In genomic region chr2:25088817-25089485, GRCh38 we compare ENCODE assay signal across 21 cellular contexts. TPM values are rescaled to one million over a fixed set of nuclear protein-coding genes. Genes with fewer than 3 reads are reported as not detected.
DNase-seq lines count a peak whose midpoint lies in the region; ATAC-seq, FAIRE-seq and TF ChIP-seq lines count a peak whose summit lies in the region.
"Had no signal": no experiment of that assay in that cellular context is flagged by ENCODE, and none has a peak within 500 bp of the region (broad histone marks: within the 10 kb centered on the region; RNA-seq: fewer than 3 reads in every experiment).

No MANE protein-coding gene starts in this region.

- H3K27me3 Mint-ChIP-seq in endodermal cell (ENCODE audit: insufficient read depth) (no peaks in the 10 kb centered on the region), neural progenitor cell (ENCODE audit: insufficient read depth, low read depth) (peaks cover 6% of the 10 kb centered on the region)
- no peaks in the 10 kb centered on the region for H3K27me3 Mint-ChIP-seq in activated T-cell treated with anti-CD3 and anti-CD28 coated beads, Interleukin-2, amount 50 U/mL, for 4 hours (ENCODE audit: low read depth)

- H3K27ac Mint-ChIP-seq in endodermal cell, result no peak overlapping the region
- peak overlapping the region; percentile 89 for H3K27ac Mint-ChIP-seq in neural progenitor cell
- H3K27ac Mint-ChIP-seq: activated CD4-positive, alpha-beta memory T cell treated with anti-CD3 and anti-CD28 coated beads for 36 hours; T-helper 17 cell had no signal

- H3K4me1 Mint-ChIP-seq in endodermal cell (peaks cover 26% of the 10 kb centered on the region), neural progenitor cell (peaks cover 28% of the 10 kb centered on the region)
- no peaks in the 10 kb centered on the region for H3K4me1 Mint-ChIP-seq in activated T-cell treated with anti-CD3 and anti-CD28 coated beads, Interleukin-2, amount 50 U/mL, for 4 hours (ENCODE audit: low read depth)

- no peak overlapping the region for H2AFZ ChIP-seq in neural progenitor cell (replicated peaks)

- H3K4me3 Mint-ChIP-seq in endodermal cell, result no peak overlapping the region
- no peak overlapping the region for H3K4me3 Mint-ChIP-seq in neural progenitor cell
- H3K4me3 Mint-ChIP-seq in activated T-cell treated with anti-CD3 and anti-CD28 coated beads, Interleukin-2, amount 50 U/mL, for 4 hours, result no peak overlapping the region
- H3K4me3 Mint-ChIP-seq: activated CD4-positive, alpha-beta memory T cell treated with anti-CD3 and anti-CD28 coated beads for 36 hours; T-helper 17 cell had no signal

- DNase-seq in ELF-1 (ENCODE audit: low read depth, low spot score) (peak; percentile 32), NT2/D1 (ENCODE audit: low read depth, low spot score) (no peak), endodermal cell (no peak), neural progenitor cell (ENCODE audit: low spot score) (peak; percentile 17), glomerular visceral epithelial cell (ENCODE audit: extremely low spot score) (no peak), GM12891 (ENCODE audit: insufficient read length, low spot score) (no peak)
- no peak for DNase-seq in activated T-cell treated with anti-CD3 and anti-CD28 coated beads, Interleukin-2, amount 50 U/mL, for 4 hours
- DNase-seq: activated CD4-positive, alpha-beta memory T cell treated with anti-CD3 and anti-CD28 coated beads for 36 hours; activated naive CD4-positive, alpha-beta T cell treated with anti-CD3 and anti-CD28 coated beads, Interleukin-2, amount 50 U/mL, for 16 hours; colonic mucosa; GOT3; NCI-H1417; NCI-H526; occipital lobe; retina; T-helper 17 cell had no signal

- H3K9me3 ChIP-seq in NT2/D1 (ENCODE audit: insufficient read depth, low read length) (no peaks in the 10 kb centered on the region), endodermal cell (ENCODE audit: control insufficient read depth, low read length) (no peaks in the 10 kb centered on the region), neural progenitor cell (ENCODE audit: low read depth) (no peaks in the 10 kb centered on the region)
- H3K9me3 ChIP-seq: colonic mucosa, SJSA1, thoracic aorta had no signal

- no peak for FAIRE-seq in GM12891 (lab: Jason Lieb, UNC)
- FAIRE-seq: HTR-8/SVneo had no signal

- no peak for ATAC-seq in GM18873 (IDR thresholded peaks at IDR 0.05; ENCODE audit: low FRiP score, unreplicated experiment)
- no peak for ATAC-seq in activated T-cell treated with anti-CD3 and anti-CD28 coated beads, Interleukin-2, amount 50 U/mL, for 4 hours
- ATAC-seq: T-helper 17 cell had no signal

- H3K36me3 ChIP-seq in NT2/D1 (ENCODE audit: insufficient read depth, insufficient read length, low read length) (peaks cover 3% of the 10 kb centered on the region), endodermal cell (ENCODE audit: control insufficient read depth, insufficient read depth, low read length) (peaks cover 5% of the 10 kb centered on the region), neural progenitor cell (no peaks in the 10 kb centered on the region)
- H3K36me3 ChIP-seq: colonic mucosa, SJSA1, thoracic aorta had no signal

- H3K27ac ChIP-seq in endodermal cell (ENCODE audit: low read depth, low read length), result no peak overlapping the region
- peak overlapping the region; percentile 75 for H3K27ac ChIP-seq in neural progenitor cell
- H3K27ac ChIP-seq: colonic mucosa, SJSA1, thoracic aorta had no signal

- H3K4me1 ChIP-seq in NT2/D1 (ENCODE audit: insufficient read depth, insufficient read length) (peaks cover 11% of the 10 kb centered on the region), endodermal cell (ENCODE audit: control insufficient read depth, insufficient read depth, low read length) (peaks cover 4% of the 10 kb centered on the region), neural progenitor cell (peaks cover 36% of the 10 kb centered on the region)
- H3K4me1 ChIP-seq: colonic mucosa, SJSA1 had no signal

- WGBS in endodermal cell (ENCODE audit: insufficient coverage in 1 of 2, insufficient read length in 1 of 2), 2 experiments, result 88 to 95% methylated on average over 3 to 6 of the region's 6 CpGs

- H3K4me3 ChIP-seq in NT2/D1 (ENCODE audit: insufficient read length, low read depth) (no peak overlapping the region), endodermal cell (ENCODE audit: low read length) (no peak overlapping the region), neural progenitor cell (no peak overlapping the region)
- H3K4me3 ChIP-seq: colonic mucosa, SJSA1, thoracic aorta had no signal

- peaks cover 33% of the 10 kb centered on the region for H3K79me2 ChIP-seq in neural progenitor cell (ENCODE audit: low read depth)

- H3K36me3 Mint-ChIP-seq in endodermal cell (ENCODE audit: low read depth) (peaks cover 4% of the 10 kb centered on the region), neural progenitor cell (peaks cover 16% of the 10 kb centered on the region)
- no peaks in the 10 kb centered on the region for H3K36me3 Mint-ChIP-seq in activated T-cell treated with anti-CD3 and anti-CD28 coated beads, Interleukin-2, amount 50 U/mL, for 4 hours (ENCODE audit: insufficient read depth)
- H3K36me3 Mint-ChIP-seq: activated CD4-positive, alpha-beta memory T cell treated with anti-CD3 and anti-CD28 coated beads for 36 hours had no signal

- peaks cover 19% of the 10 kb centered on the region for H3F3A ChIP-seq in neural progenitor cell (ENCODE audit: low read depth)

- H3K9ac ChIP-seq in NT2/D1 (ENCODE audit: insufficient read length, low read depth), result peak overlapping the region; percentile 42
- H3K9ac ChIP-seq in endodermal cell (ENCODE audit: extremely low read depth, low read length, poor library complexity, severe bottlenecking), result no peak overlapping the region
- H3K9ac ChIP-seq in neural progenitor cell, result no peak overlapping the region

- H3K9me3 Mint-ChIP-seq in endodermal cell (no peaks in the 10 kb centered on the region), neural progenitor cell (no peaks in the 10 kb centered on the region)
- H3K9me3 Mint-ChIP-seq in activated T-cell treated with anti-CD3 and anti-CD28 coated beads, Interleukin-2, amount 50 U/mL, for 4 hours, result no peaks in the 10 kb centered on the region
- H3K9me3 Mint-ChIP-seq: activated CD4-positive, alpha-beta memory T cell treated with anti-CD3 and anti-CD28 coated beads for 36 hours had no signal

- H3K4me2 ChIP-seq in neural progenitor cell, result peak overlapping the region; percentile 71

- TF ChIP-seq CTCF in endodermal cell (conservative IDR thresholded peaks at IDR 0.05) (peak; percentile 46), neural progenitor cell (IDR thresholded peaks at IDR 0.05) (no peak)

- no peak for TF ChIP-seq POLR2A in GM12891 (IDR thresholded peaks at IDR 0.05; ENCODE audit: low read depth, low read length)

- H3K27me3 ChIP-seq in NT2/D1 (ENCODE audit: insufficient read depth, insufficient read length), result no peaks in the 10 kb centered on the region
- no peaks in the 10 kb centered on the region for H3K27me3 ChIP-seq in endodermal cell (ENCODE audit: control insufficient read depth, insufficient read depth, low read length, poor library complexity, severe bottlenecking)
- no peaks in the 10 kb centered on the region for H3K27me3 ChIP-seq in neural progenitor cell
- H3K27me3 ChIP-seq: colonic mucosa had no signal

- peaks cover 16% of the 10 kb centered on the region for H4K20me1 ChIP-seq in neural progenitor cell (ENCODE audit: low read depth)

TF ChIP-seq in GM12891, 5 proteins besides CTCF, POLR2A, EP300 and RAD21:
- TF ChIP-seq TAF1 (IDR thresholded peaks at IDR 0.05; ENCODE audit: low read depth, low read length), result no peak
- TF ChIP-seq SPI1 (IDR thresholded peaks at IDR 0.05; ENCODE audit: low read depth, low read length), result no peak
- TF ChIP-seq POU2F2 (IDR thresholded peaks at IDR 0.05; ENCODE audit: low read depth, low read length), result no peak
- TF ChIP-seq POLR2AphosphoS5 (IDR thresholded peaks at IDR 0.05; ENCODE audit: low read depth, low read length), result no peak
- TF ChIP-seq PAX5 (IDR thresholded peaks at IDR 0.05; ENCODE audit: insufficient read depth, low read length, severe bottlenecking), result no peak
TF ChIP-seq in GM12891: peak in this region for 0.

RNA-seq across cellular contexts. Expression of gene EFR3B, which starts 47.1 kb away (rescaled TPM):
- total RNA-seq in endodermal cell (10 to 100 TPM; 11.0 to 11.8 TPM), neural progenitor cell (ENCODE audit: low replicate concordance) (17.2 and 21.2 TPM in 2 replicates)
- polyA plus RNA-seq in endodermal cell (2013, experiment 1 of 2), result 18.8 TPM
- polyA plus RNA-seq in endodermal cell (2013, experiment 2 of 2), result 20.9 TPM
- 4.2 TPM for polyA plus RNA-seq in GM12891 (2012; ENCODE audit: low read depth, missing spikeins)
- under 1 TPM; 0.37 to 0.56 (median 0.54) TPM for total RNA-seq in activated T-cell treated with anti-CD3 and anti-CD28 coated beads, Interleukin-2, amount 50 U/mL, for 4 hours
- total RNA-seq: OCI-LY7, T-helper 17 cell had no signal

Comparison
In these comparisons a context has a peak if more than half of its experiments do, and no peak if none do; other contexts are left out.
1. DNase-seq: peak in ELF-1 (single experiment) and neural progenitor cell (single experiment); none in NT2/D1 (single experiment), endodermal cell (single experiment), glomerular visceral epithelial cell (single experiment), GM12891 (single experiment) and activated T-cell treated with anti-CD3 and anti-CD28 coated beads, Interleukin-2, amount 50 U/mL, for 4 hours (single experiment).
2. RNA of gene EFR3B, which starts 47.1 kb away (total RNA-seq): 17.2 to 21.2 TPM in neural progenitor cell and 11.0 to 11.8 TPM in endodermal cell; 0.37 to 0.56 TPM in activated T-cell treated with anti-CD3 and anti-CD28 coated beads, Interleukin-2, amount 50 U/mL, for 4 hours; every median in the first group is over 4 times any median in the second.